In the genomic region with DNA sequence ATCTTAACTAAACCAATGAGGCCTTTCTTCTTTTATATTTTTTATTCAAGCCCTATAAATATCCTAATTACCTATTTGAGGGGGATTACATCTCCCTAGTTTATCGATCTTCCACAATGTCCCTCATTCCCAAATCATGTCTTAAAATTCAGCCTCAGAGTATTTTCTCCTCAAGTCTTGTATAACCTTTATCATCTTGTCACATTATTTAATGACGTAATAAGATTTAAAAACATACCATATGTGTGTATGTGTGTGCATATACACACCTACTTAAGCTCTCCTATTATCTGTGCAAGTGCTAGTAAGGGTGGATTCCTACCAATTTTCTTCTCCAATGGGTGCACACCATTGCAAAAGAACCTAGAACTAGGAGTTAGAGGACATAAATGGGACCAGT, we compare ENCODE assay signal across 28 cellular contexts.
"Had no signal": no experiment of that assay in that cellular context is flagged by ENCODE, and none has a peak within 500 bp of the region (broad histone marks: within the 10 kb centered on the region; RNA-seq: fewer than 3 reads in every experiment).

No MANE protein-coding gene starts in this region.

- H3K27me3 ChIP-seq: stomach, suprapubic skin, testis, thyroid gland, tibial artery, tibial nerve, transverse colon, upper lobe of left lung, upper lobe of right lung, uterus, vagina had no signal

- H3K36me3 ChIP-seq: stomach, suprapubic skin, thoracic aorta, thyroid gland, tibial artery, tibial nerve, transverse colon, upper lobe of left lung, upper lobe of right lung, uterus, vagina had no signal

- H3K36me3 Mint-ChIP-seq: stimulated activated effector memory CD8-positive, alpha-beta T cell treated with anti-CD3 and anti-CD28 coated beads, Interleukin-12 subunit alpha, Interleukin-12 subunit beta, amount 100 ng/mL, for 72 hours; stimulated activated memory B cell treated with anti-CD40 and anti-IgM and Interleukin-4, amounts not matched to agents 10 μg/mL and 1 μg/mL and 100 μg/mL, for 72 hours; stimulated activated naive B cell treated with anti-CD40 and anti-IgM and Interleukin-4, amounts not matched to agents 10 μg/mL and 1 μg/mL and 100 μg/mL, for 72 hours had no signal

- H3K27ac Mint-ChIP-seq: stimulated activated effector memory CD8-positive, alpha-beta T cell treated with anti-CD3 and anti-CD28 coated beads, Interleukin-12 subunit alpha, Interleukin-12 subunit beta, amount 100 ng/mL, for 72 hours; stimulated activated memory B cell treated with anti-CD40 and anti-IgM and Interleukin-4, amounts not matched to agents 10 μg/mL and 1 μg/mL and 100 μg/mL, for 72 hours; stimulated activated naive B cell treated with anti-CD40 and anti-IgM and Interleukin-4, amounts not matched to agents 10 μg/mL and 1 μg/mL and 100 μg/mL, for 72 hours; stimulated activated naive CD8-positive, alpha-beta T cell treated with anti-CD3 and anti-CD28 coated beads, Interleukin-15, amount 100 ng/mL, for 72 hours; stimulated activated naive CD8-positive, alpha-beta T cell treated with anti-CD3 and anti-CD28 coated beads, Interleukin-15, Interleukin-2, amounts not matched to agents 100 ng/mL and 50 ng/mL, for 24 hours had no signal

- H3K9me3 Mint-ChIP-seq: stimulated activated memory B cell treated with anti-CD40 and anti-IgM and Interleukin-4, amounts not matched to agents 10 μg/mL and 1 μg/mL and 100 μg/mL, for 72 hours had no signal

- H3K4me1 Mint-ChIP-seq: stimulated activated effector memory CD8-positive, alpha-beta T cell treated with anti-CD3 and anti-CD28 coated beads, Interleukin-12 subunit alpha, Interleukin-12 subunit beta, amount 100 ng/mL, for 72 hours; stimulated activated memory B cell treated with anti-CD40 and anti-IgM and Interleukin-4, amounts not matched to agents 10 μg/mL and 1 μg/mL and 100 μg/mL, for 72 hours; stimulated activated naive B cell treated with anti-CD40 and anti-IgM and Interleukin-4, amounts not matched to agents 10 μg/mL and 1 μg/mL and 100 μg/mL, for 72 hours; stimulated activated naive CD8-positive, alpha-beta T cell treated with anti-CD3 and anti-CD28 coated beads, Interleukin-15, amount 100 ng/mL, for 72 hours had no signal

- H3K27ac ChIP-seq: stomach, suprapubic skin, testis, thoracic aorta, thyroid gland, tibial artery, tibial nerve, transverse colon, upper lobe of left lung, upper lobe of right lung, uterus, vagina had no signal

- H3K27me3 Mint-ChIP-seq: stimulated activated memory B cell treated with anti-CD40 and anti-IgM and Interleukin-4, amounts not matched to agents 10 μg/mL and 1 μg/mL and 100 μg/mL, for 72 hours; stimulated activated naive CD8-positive, alpha-beta T cell treated with anti-CD3 and anti-CD28 coated beads, Interleukin-15, amount 100 ng/mL, for 72 hours; stimulated activated naive CD8-positive, alpha-beta T cell treated with anti-CD3 and anti-CD28 coated beads, Interleukin-15, Interleukin-2, amounts not matched to agents 100 ng/mL and 50 ng/mL, for 24 hours had no signal

- DNase-seq: stimulated activated CD4-positive, alpha-beta T cell treated with anti-CD3 and anti-CD28 coated beads, Interleukin-2, amount 100 ng/mL, for 48 hours; stimulated activated CD4-positive, alpha-beta T cell treated with anti-CD3 and anti-CD28 coated beads, Interleukin-4, amount 100 ng/mL, for 1 hour; stimulated activated CD4-positive, alpha-beta T cell treated with anti-CD3 and anti-CD28 coated beads, Interleukin-4, amount 100 ng/mL, for 24 hours; stimulated activated CD4-positive, alpha-beta T cell treated with anti-CD3 and anti-CD28 coated beads, Interleukin-4, amount 100 ng/mL, for 4 hours; stimulated activated CD8-positive, alpha-beta memory T cell treated with anti-CD3 and anti-CD28 coated beads, Interleukin-4, amount 100 ng/mL, for 48 hours; stimulated activated naive B cell treated with anti-CD40 and anti-IgM and Interleukin-4, amounts not matched to agents 10 μg/mL and 1 μg/mL and 100 μg/mL, for 72 hours; stimulated activated naive CD4-positive, alpha-beta T cell; stimulated activated naive CD4-positive, alpha-beta T cell treated with Interleukin-2 at 50 U/mL for 16 hours; stimulated activated naive CD8-positive, alpha-beta T cell treated with anti-CD3 and anti-CD28 coated beads, Interleukin-15, amount 100 ng/mL, for 72 hours; stimulated activated naive CD8-positive, alpha-beta T cell treated with anti-CD3 and anti-CD28 coated beads, Interleukin-15, Interleukin-2, amounts not matched to agents 100 U/mL and 50 U/mL, for 24 hours; stomach; substantia nigra; testis; thyroid gland; tibial artery; transverse colon; trophoblast cell; upper lobe of left lung; upper lobe of right lung; uterus had no signal

- H3K4me3 Mint-ChIP-seq: stimulated activated effector memory CD8-positive, alpha-beta T cell treated with anti-CD3 and anti-CD28 coated beads, Interleukin-12 subunit alpha, Interleukin-12 subunit beta, amount 100 ng/mL, for 72 hours; stimulated activated memory B cell treated with anti-CD40 and anti-IgM and Interleukin-4, amounts not matched to agents 10 μg/mL and 1 μg/mL and 100 μg/mL, for 72 hours; stimulated activated naive B cell treated with anti-CD40 and anti-IgM and Interleukin-4, amounts not matched to agents 10 μg/mL and 1 μg/mL and 100 μg/mL, for 72 hours; stimulated activated naive CD8-positive, alpha-beta T cell treated with anti-CD3 and anti-CD28 coated beads, Interleukin-15, amount 100 ng/mL, for 72 hours; stimulated activated naive CD8-positive, alpha-beta T cell treated with anti-CD3 and anti-CD28 coated beads, Interleukin-15, Interleukin-2, amounts not matched to agents 100 ng/mL and 50 ng/mL, for 24 hours had no signal

- H3K4me3 ChIP-seq: stomach, suprapubic skin, testis, thoracic aorta, thyroid gland, tibial artery, tibial nerve, transverse colon, upper lobe of left lung, upper lobe of right lung, uterus, vagina had no signal

- H3K4me1 ChIP-seq: stomach, suprapubic skin, testis, thyroid gland, tibial artery, tibial nerve, transverse colon, upper lobe of left lung, upper lobe of right lung, uterus, vagina had no signal

- ATAC-seq: stimulated activated effector memory CD8-positive, alpha-beta T cell treated with anti-CD3 and anti-CD28 coated beads, Interleukin-12 subunit alpha, Interleukin-12 subunit beta, amount 100 ng/mL, for 72 hours; stimulated activated memory B cell treated with anti-CD40 and anti-IgM and Interleukin-4, amounts not matched to agents 10 μg/mL and 1 μg/mL and 100 μg/mL, for 72 hours; stimulated activated naive B cell treated with anti-CD40 and anti-IgM and Interleukin-4, amounts not matched to agents 10 μg/mL and 1 μg/mL and 100 μg/mL, for 72 hours; stimulated activated naive CD8-positive, alpha-beta T cell treated with anti-CD3 and anti-CD28 coated beads, Interleukin-15, amount 100 ng/mL, for 72 hours; stimulated activated naive CD8-positive, alpha-beta T cell treated with anti-CD3 and anti-CD28 coated beads, Interleukin-15, Interleukin-2, amounts not matched to agents 100 U/mL and 50 U/mL, for 24 hours; upper lobe of right lung had no signal

- H3K9me3 ChIP-seq: stomach, suprapubic skin, testis, thoracic aorta, thyroid gland, tibial artery, tibial nerve, transverse colon, upper lobe of left lung, upper lobe of right lung, uterus, vagina had no signal

- FAIRE-seq: urothelium cell line had no signal
